17 cellular contexts compared by ENCODE assay signal in genomic region chr16:1495281-1496262, GRCh38. TPM values are rescaled to one million over a fixed set of nuclear protein-coding genes. Genes with fewer than 3 reads are reported as not detected.
A peak's percentile ranks its signal among the peaks of the same experiment; 100 is the strongest.
DNase-seq lines count a peak whose midpoint lies in the region; ATAC-seq and TF ChIP-seq lines count a peak whose summit lies in the region.
"Had no signal": no experiment of that assay in that cellular context is flagged by ENCODE, and none has a peak within 500 bp of the region (broad histone marks: within the 10 kb centered on the region; RNA-seq: fewer than 3 reads in every experiment).

No MANE protein-coding gene starts in this region.

- peak overlapping the region; percentile 96 for H3K4me2 ChIP-seq in skeletal muscle satellite cell (ENCODE audit: low read length)

- H3K9ac ChIP-seq in skeletal muscle satellite cell (ENCODE audit: low read depth, low read length): no peak overlapping the region

- peak overlapping the region; percentile 55 for H3K27ac Mint-ChIP-seq in activated naive CD4-positive, alpha-beta T cell treated with anti-CD3 and anti-CD28 coated beads, Interleukin-2, amount 50 U/mL, for 24 hours
- peak overlapping the region in 1 of 3 donors; percentile 67 for H3K27ac Mint-ChIP-seq in IgD-negative memory B cell
- no peak overlapping the region for H3K27ac Mint-ChIP-seq in brain

- no peaks in the 10 kb centered on the region for H3K9me3 ChIP-seq in skeletal muscle satellite cell (replicated peaks; ENCODE audit: low read length)
- H3K9me3 ChIP-seq: tibial artery had no signal

- no peak for DNase-seq in activated naive CD4-positive, alpha-beta T cell treated with Interleukin-2 at 50 U/mL for 16 hours
- DNase-seq in RKO (ENCODE audit: low spot score): no peak
- DNase-seq in left colon: no peak
- no peak for DNase-seq in glomerular visceral epithelial cell (ENCODE audit: extremely low spot score)
- DNase-seq: activated CD4-positive, alpha-beta T cell treated with anti-CD3 and anti-CD28 coated beads for 48 hours; activated gamma-delta T cell; NCI-H2029 treated with DMSO at 0.1 percent for 48 hours; NCI-H774; tibial artery had no signal

- peaks cover 20% of the 10 kb centered on the region for H3K4me1 ChIP-seq in skeletal muscle satellite cell (ENCODE audit: control insufficient read depth, insufficient read depth, low read length)

- peaks cover 33% of the 10 kb centered on the region for H3K36me3 ChIP-seq in skeletal muscle satellite cell (ENCODE audit: insufficient read depth, low read length)

- no peaks in the 10 kb centered on the region for H3K27me3 ChIP-seq in skeletal muscle satellite cell (ENCODE audit: control insufficient read depth, insufficient read depth, low read length)
- H3K27me3 ChIP-seq: hepatocyte, tibial artery had no signal

- ATAC-seq in left colon: no peak
- ATAC-seq: Panc1 had no signal

- intact Hi-C loops in left colon (cut with DNase I, micrococcal nuclease): no loop called here

- H3K4me3 Mint-ChIP-seq in activated naive CD4-positive, alpha-beta T cell treated with anti-CD3 and anti-CD28 coated beads, Interleukin-2, amount 50 U/mL, for 24 hours: peak overlapping the region; percentile 39
- peak overlapping the region; percentile 20 to 66 (median 54) for H3K4me3 Mint-ChIP-seq in IgD-negative memory B cell
- peak overlapping the region in 3 of 5 experiments; percentile 37 to 92 (median 49) for H3K4me3 Mint-ChIP-seq in brain

- H3K4me1 Mint-ChIP-seq in activated naive CD4-positive, alpha-beta T cell treated with anti-CD3 and anti-CD28 coated beads, Interleukin-2, amount 50 U/mL, for 24 hours: peaks cover 10% of the 10 kb centered on the region
- H3K4me1 Mint-ChIP-seq in IgD-negative memory B cell: peaks cover 9 to 12% (median 10%) of the 10 kb centered on the region in 3 donors
- peaks cover 22% of the 10 kb centered on the region for H3K4me1 Mint-ChIP-seq in brain

- no peak overlapping the region for H3K4me3 ChIP-seq in skeletal muscle satellite cell (ENCODE audit: low read length)
- H3K4me3 ChIP-seq: hepatocyte had no signal

- H3K27me3 Mint-ChIP-seq in activated naive CD4-positive, alpha-beta T cell treated with anti-CD3 and anti-CD28 coated beads, Interleukin-2, amount 50 U/mL, for 24 hours: no peaks in the 10 kb centered on the region
- H3K27me3 Mint-ChIP-seq in IgD-negative memory B cell (no peaks in the 10 kb centered on the region), brain (no peaks in the 10 kb centered on the region)

- no peaks in the 10 kb centered on the region for H3K9me3 Mint-ChIP-seq in activated naive CD4-positive, alpha-beta T cell treated with anti-CD3 and anti-CD28 coated beads, Interleukin-2, amount 50 U/mL, for 24 hours
- H3K9me3 Mint-ChIP-seq in IgD-negative memory B cell (no peaks in the 10 kb centered on the region), brain (no peaks in the 10 kb centered on the region)

- peaks cover 7% of the 10 kb centered on the region for H3K36me3 Mint-ChIP-seq in activated naive CD4-positive, alpha-beta T cell treated with anti-CD3 and anti-CD28 coated beads, Interleukin-2, amount 50 U/mL, for 24 hours
- H3K36me3 Mint-ChIP-seq in IgD-negative memory B cell: peaks cover 4% of the 10 kb centered on the region
- H3K36me3 Mint-ChIP-seq in brain: peaks cover 3% of the 10 kb centered on the region

- no peak for TF ChIP-seq CTCF in brain (conservative IDR thresholded peaks at IDR 0.05)

RNA-seq across cellular contexts. Expression of gene TELO2, which starts 2.4 kb away (rescaled TPM):
- polyA plus RNA-seq in IgD-negative memory B cell (37.4 TPM), brain (ENCODE audit: insufficient read depth, low read depth, low replicate concordance) (34.8 TPM)
- total RNA-seq in skeletal muscle satellite cell (2012; rRNA removed): 21.5 and 27.7 TPM in 2 replicates
- total RNA-seq in left colon: 10 to 100 TPM; 26.6 to 36.3 TPM

RNA-seq across cellular contexts. Expression of gene PTX4, which starts 6.8 kb away (rescaled TPM):
- polyA plus RNA-seq in IgD-negative memory B cell (not detected), brain (ENCODE audit: insufficient read depth, low read depth, low replicate concordance) (not detected)
- total RNA-seq in skeletal muscle satellite cell (2012; rRNA removed): under 0.01 TPM in 2 replicates
- total RNA-seq in left colon: not detected
- total RNA-seq: hepatocyte; renal cortical epithelial cell; T-helper 2 cell treated with Interferon-gamma antibody and Interleukin-4, amounts not matched to agents 100 ng/mL and 5 ng/mL, for 36 hours had no signal
- polyA plus RNA-seq: hepatocyte had no signal

RNA-seq across cellular contexts. Expression of gene CLCN7, which starts 20.7 kb away (rescaled TPM):
- polyA plus RNA-seq in IgD-negative memory B cell: 102 TPM
- 52.8 TPM for polyA plus RNA-seq in brain (ENCODE audit: insufficient read depth, low read depth, low replicate concordance)
- 64.7 and 68.4 TPM in 2 replicates for total RNA-seq in skeletal muscle satellite cell (2012; rRNA removed)
- total RNA-seq in left colon: 10 to 100 TPM; 42.3 to 44.9 TPM

RNA-seq across cellular contexts. Expression of gene TMEM204, which starts 37.9 kb away (rescaled TPM):
- polyA plus RNA-seq in IgD-negative memory B cell: 2.9 TPM
- polyA plus RNA-seq in brain (ENCODE audit: insufficient read depth, low read depth, low replicate concordance): 11.1 TPM
- 12.9 and 15.7 TPM in 2 replicates for total RNA-seq in skeletal muscle satellite cell (2012; rRNA removed)
- 1 to 10 TPM; 2.6 to 4.9 TPM for total RNA-seq in left colon

RNA-seq across cellular contexts. Expression of gene CCDC154, which starts 51.2 kb away (rescaled TPM):
- polyA plus RNA-seq in IgD-negative memory B cell (1.5 TPM), brain (ENCODE audit: insufficient read depth, low read depth, low replicate concordance) (4.8 TPM)
- 0.25 and 1.1 TPM in 2 replicates for total RNA-seq in skeletal muscle satellite cell (2012; rRNA removed)
- total RNA-seq in left colon: under 1 TPM; 0.55 to 0.59 TPM
